ENCODE assay signal across 24 cellular contexts in the genomic region with DNA sequence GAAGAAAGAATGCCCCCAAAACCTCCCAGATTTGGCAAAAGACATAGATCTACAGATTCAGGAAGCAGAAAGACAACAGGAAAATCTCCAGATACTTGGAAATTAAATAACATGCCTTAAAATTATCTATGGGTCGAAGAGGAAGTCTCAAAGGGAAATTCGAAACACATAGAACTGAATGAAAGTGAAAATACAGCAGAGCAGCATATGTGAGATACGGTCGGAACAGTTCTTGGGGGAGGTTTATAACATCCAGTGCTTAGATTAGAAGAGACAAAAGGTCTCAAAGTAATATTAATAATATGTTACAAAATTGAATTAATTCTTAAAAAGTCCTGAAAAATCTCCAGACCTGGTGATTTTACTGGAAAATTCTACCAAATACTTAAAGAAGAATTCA. TPM values are rescaled to one million over a fixed set of nuclear protein-coding genes. Genes with fewer than 3 reads are reported as not detected.
"Had no signal": no experiment of that assay in that cellular context is flagged by ENCODE, and none has a peak within 500 bp of the region (broad histone marks: within the 10 kb centered on the region; RNA-seq: fewer than 3 reads in every experiment).

No MANE protein-coding gene starts in this region.

- H3K4me1 Mint-ChIP-seq: activated CD8-positive, alpha-beta memory T cell treated with anti-CD3 and anti-CD28 coated beads, Interleukin-2, amount 10 ng/mL, durations not matched to agents 7 days and 5 days; activated naive CD8-positive, alpha-beta T cell treated with anti-CD3 and anti-CD28 coated beads for 36 hours; WTC11 had no signal

- DNase-seq: activated CD4-positive, alpha-beta T cell treated with anti-CD3 and anti-CD28 coated beads for 48 hours; activated CD4-positive, alpha-beta T cell treated with anti-CD3 and anti-CD28 coated beads, Interleukin-2, amount 50 U/mL, for 4 hours; activated CD4-positive, CD25-positive, alpha-beta regulatory T cell treated with anti-CD3 and anti-CD28 coated beads, Interleukin-2, amount 50 U/mL, for 72 hours; activated CD8-positive, alpha-beta memory T cell treated with anti-CD3 and anti-CD28 coated beads, Interleukin-2, amount 10 ng/mL, durations not matched to agents 7 days and 5 days; activated naive CD4-positive, alpha-beta T cell treated with Interleukin-2 at 50 U/mL for 16 hours; activated naive CD8-positive, alpha-beta T cell treated with anti-CD3 and anti-CD28 coated beads for 36 hours; activated T-cell treated with anti-CD3 and anti-CD28 coated beads, Interleukin-2, amount 50 U/mL, for 4 hours; brain microvascular endothelial cell; NCI-H1105; NCI-H1436; NCI-H1694 treated with DMSO at 0.1 percent for 48 hours; NCI-H2029 treated with DMSO at 0.1 percent for 48 hours; NCI-H345; NCI-H510A; NCI-H526 treated with DMSO at 0.1 percent for 48 hours; NCI-H82; NK-92 treated with Interleukin-12 subunit alpha and Interleukin-12 subunit beta, amount 100 ng/mL, for 24 hours; PC-9; SHP77 treated with DMSO at 0.1 percent for 48 hours had no signal

- H3K27ac Mint-ChIP-seq: activated CD8-positive, alpha-beta memory T cell treated with anti-CD3 and anti-CD28 coated beads, Interleukin-2, amount 10 ng/mL, durations not matched to agents 7 days and 5 days; activated naive CD8-positive, alpha-beta T cell treated with anti-CD3 and anti-CD28 coated beads for 36 hours; T-helper 1 cell treated with Interleukin-12 subunit alpha and Interleukin-12 subunit beta and Interleukin-4 antibody, amounts not matched to agents 30 μg/mL and 1 μg/mL, for 36 hours; WTC11 had no signal

- ATAC-seq: activated CD8-positive, alpha-beta memory T cell treated with anti-CD3 and anti-CD28 coated beads, Interleukin-2, amount 10 ng/mL, durations not matched to agents 7 days and 5 days; activated T-cell treated with anti-CD3 and anti-CD28 coated beads, Interleukin-2, amount 50 U/mL, for 4 hours; WTC11 had no signal

- H3K36me3 Mint-ChIP-seq: activated CD8-positive, alpha-beta memory T cell treated with anti-CD3 and anti-CD28 coated beads, Interleukin-2, amount 10 ng/mL, durations not matched to agents 7 days and 5 days; activated naive CD8-positive, alpha-beta T cell treated with anti-CD3 and anti-CD28 coated beads for 36 hours; WTC11 had no signal

- H3K4me3 Mint-ChIP-seq: activated CD8-positive, alpha-beta memory T cell treated with anti-CD3 and anti-CD28 coated beads, Interleukin-2, amount 10 ng/mL, durations not matched to agents 7 days and 5 days; activated naive CD8-positive, alpha-beta T cell treated with anti-CD3 and anti-CD28 coated beads for 36 hours; activated T-cell treated with anti-CD3 and anti-CD28 coated beads, Interleukin-2, amount 50 U/mL, for 4 hours; T-helper 1 cell treated with Interleukin-12 subunit alpha and Interleukin-12 subunit beta and Interleukin-4 antibody, amounts not matched to agents 30 μg/mL and 1 μg/mL, for 36 hours; WTC11 had no signal

- H3K9me3 Mint-ChIP-seq: activated naive CD8-positive, alpha-beta T cell treated with anti-CD3 and anti-CD28 coated beads for 36 hours; activated T-cell treated with anti-CD3 and anti-CD28 coated beads, Interleukin-2, amount 50 U/mL, for 4 hours; T-helper 1 cell treated with Interleukin-12 subunit alpha and Interleukin-12 subunit beta and Interleukin-4 antibody, amounts not matched to agents 30 μg/mL and 1 μg/mL, for 36 hours; WTC11 had no signal

RNA-seq across cellular contexts. Expression of a gene that starts 14.3 kb away (rescaled TPM):
- total RNA-seq: activated CD8-positive, alpha-beta memory T cell treated with anti-CD3 and anti-CD28 coated beads, Interleukin-2, amount 10 ng/mL, durations not matched to agents 7 days and 5 days; activated naive CD8-positive, alpha-beta T cell treated with anti-CD3 and anti-CD28 coated beads for 36 hours; activated T-cell treated with anti-CD3 and anti-CD28 coated beads, Interleukin-2, amount 50 U/mL, for 4 hours; cardiac muscle cell; MCF 10A; PC-9; SK-MEL-5 had no signal
